8 cellular contexts compared by ENCODE assay signal in genomic region chr10:87817873-87818504, GRCh38. TPM values are rescaled to one million over a fixed set of nuclear protein-coding genes. Genes with fewer than 3 reads are reported as not detected.
DNase-seq lines count a peak whose midpoint lies in the region; ATAC-seq and TF ChIP-seq lines count a peak whose summit lies in the region.

A gene with protein sequence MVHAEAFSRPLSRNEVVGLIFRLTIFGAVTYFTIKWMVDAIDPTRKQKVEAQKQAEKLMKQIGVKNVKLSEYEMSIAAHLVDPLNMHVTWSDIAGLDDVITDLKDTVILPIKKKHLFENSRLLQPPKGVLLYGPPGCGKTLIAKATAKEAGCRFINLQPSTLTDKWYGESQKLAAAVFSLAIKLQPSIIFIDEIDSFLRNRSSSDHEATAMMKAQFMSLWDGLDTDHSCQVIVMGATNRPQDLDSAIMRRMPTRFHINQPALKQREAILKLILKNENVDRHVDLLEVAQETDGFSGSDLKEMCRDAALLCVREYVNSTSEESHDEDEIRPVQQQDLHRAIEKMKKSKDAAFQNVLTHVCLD (minus strand): TSS chr10:87818226. CDS start chr10:87814599, 3,627 bp downstream.

- H3K79me1 ChIP-seq in IMR-90 (ENCODE audit: low read depth in 1 of 2, low read length in 2 of 2) = peaks cover 4 to 20% of the 10 kb centered on the region in 2 experiments; a peak in 2 of 4 replicates

- H3K4me3 ChIP-seq in IMR-90 (ENCODE audit: insufficient read depth, low read depth, low read length) (peak within 1 kb of the TSS; percentile 84), esophagus muscularis mucosa (peak within 1 kb of the TSS; percentile 67 to 70 (median 69))

- WGBS in IMR-90 (ENCODE audit: extremely low coverage in 2 of 2, insufficient read length in 1 of 2), 2 experiments = 1% methylated on average over 24 of the region's 48 CpGs; no CpG with 5 or more reads in 1 of the 2 experiments
- 2% methylated on average over 25 of the region's 48 CpGs for WGBS in esophagus muscularis mucosa

- H4K91ac ChIP-seq in IMR-90 (ENCODE audit: insufficient read depth, low read depth, low read length) = peak within 1 kb of the TSS; percentile 82

- no peak for TF ChIP-seq EP300 in esophagus muscularis mucosa (IDR thresholded peaks at IDR 0.05)

- peak within 1 kb of the TSS; percentile 99 for H2AFZ ChIP-seq in IMR-90 (replicated peaks; ENCODE audit: low read length, poor library complexity)

- CTCF ChIA-PET in IMR-90 (lab: Yijun Ruan, JAX) = no interaction called here

- H3K9me3 Mint-ChIP-seq in activated T-cell treated with anti-CD3 and anti-CD28 coated beads, Interleukin-2, amount 50 U/mL, for 4 hours = no peaks in the 10 kb centered on the region
- no peaks in the 10 kb centered on the region for H3K9me3 Mint-ChIP-seq in stimulated activated effector memory CD8-positive, alpha-beta T cell treated with anti-CD3 and anti-CD28 coated beads, Interleukin-12 subunit alpha, Interleukin-12 subunit beta, amount 100 ng/mL, for 72 hours

- no peak for TF ChIP-seq RAD21 in IMR-90 (IDR thresholded peaks at IDR 0.05; ENCODE audit: low read length)

- peak within 1 kb of the TSS; percentile 22; the same call in 1 of the 3 replicates for H2BK15ac ChIP-seq in IMR-90 (ENCODE audit: low read depth, low read length)

- H4K8ac ChIP-seq in IMR-90 (ENCODE audit: low read depth in 2 of 2, low read length in 2 of 2) = peak within 1 kb of the TSS; percentile 75 to 92

- peak within 1 kb of the TSS; percentile 76 for H4K5ac ChIP-seq in IMR-90 (ENCODE audit: low read depth, low read length)

- peak within 1 kb of the TSS; percentile 66 for H3K23ac ChIP-seq in IMR-90 (ENCODE audit: low read depth, low read length)

- H3K4me1 Mint-ChIP-seq in activated T-cell treated with anti-CD3 and anti-CD28 coated beads, Interleukin-2, amount 50 U/mL, for 4 hours (ENCODE audit: low read depth) = peaks cover 32% of the 10 kb centered on the region
- peaks cover 25% of the 10 kb centered on the region for H3K4me1 Mint-ChIP-seq in stimulated activated effector memory CD8-positive, alpha-beta T cell treated with anti-CD3 and anti-CD28 coated beads, Interleukin-12 subunit alpha, Interleukin-12 subunit beta, amount 100 ng/mL, for 72 hours

- H4K20me1 ChIP-seq in IMR-90 (ENCODE audit: insufficient read depth, low read length) = no peaks in the 10 kb centered on the region; the same call in 1 of the 2 replicates

- peak within 1 kb of the TSS; percentile 89 for H3K9ac ChIP-seq in IMR-90 (ENCODE audit: low read depth, low read length)

- H2BK5ac ChIP-seq in IMR-90 (ENCODE audit: low read depth, low read length, poor library complexity, severe bottlenecking) = peak within 1 kb of the TSS; percentile 79

- TF ChIP-seq CTCF in IMR-90 (conservative IDR thresholded peaks at IDR 0.05; ENCODE audit: low read depth, low read length) (peak; percentile 19; the same call in 1 of the 2 replicates), esophagus muscularis mucosa (IDR thresholded peaks at IDR 0.05) (peak; percentile 20 to 26 (median 21))

- H3K9me3 ChIP-seq in IMR-90 (ENCODE audit: control insufficient read depth, insufficient read depth, low read length) = no peaks in the 10 kb centered on the region
- H3K9me3 ChIP-seq in esophagus muscularis mucosa = no peaks in the 10 kb centered on the region

- H2AK9ac ChIP-seq in IMR-90 (replicated peaks; ENCODE audit: low read depth, low read length, poor library complexity) = peak within 1 kb of the TSS; percentile 80

- peak within 1 kb of the TSS; percentile 87 for H3K14ac ChIP-seq in IMR-90 (replicated peaks; ENCODE audit: low read depth, low read length)

- H3K27me3 ChIP-seq in IMR-90 (ENCODE audit: control insufficient read depth, insufficient read depth, low read length) = no peaks in the 10 kb centered on the region
- no peaks in the 10 kb centered on the region for H3K27me3 ChIP-seq in esophagus muscularis mucosa

- H3K4me3 Mint-ChIP-seq in activated T-cell treated with anti-CD3 and anti-CD28 coated beads, Interleukin-2, amount 50 U/mL, for 4 hours = peak within 1 kb of the TSS; percentile 92
- H3K4me3 Mint-ChIP-seq in stimulated activated effector memory CD8-positive, alpha-beta T cell treated with anti-CD3 and anti-CD28 coated beads, Interleukin-12 subunit alpha, Interleukin-12 subunit beta, amount 100 ng/mL, for 72 hours = peak within 1 kb of the TSS; percentile 95

- peak within 1 kb of the TSS; percentile 96 for H3K27ac Mint-ChIP-seq in stimulated activated effector memory CD8-positive, alpha-beta T cell treated with anti-CD3 and anti-CD28 coated beads, Interleukin-12 subunit alpha, Interleukin-12 subunit beta, amount 100 ng/mL, for 72 hours

- ATAC-seq in GM21526 (IDR thresholded peaks at IDR 0.05; ENCODE audit: low FRiP score, unreplicated experiment) = peak; percentile 73
- ATAC-seq in IMR-90 (ENCODE audit: low read depth) = peak; percentile 98
- peak; percentile 88 to 90 for ATAC-seq in activated T-cell treated with anti-CD3 and anti-CD28 coated beads, Interleukin-2, amount 50 U/mL, for 4 hours
- peak; percentile 94 for ATAC-seq in stimulated activated effector memory CD8-positive, alpha-beta T cell treated with anti-CD3 and anti-CD28 coated beads, Interleukin-12 subunit alpha, Interleukin-12 subunit beta, amount 100 ng/mL, for 72 hours

- no peaks in the 10 kb centered on the region; the same call in 1 of the 2 replicates for H3K9me1 ChIP-seq in IMR-90 (ENCODE audit: insufficient read depth, low read length)

- intact Hi-C loops in IMR-90 (cut with micrococcal nuclease) = no loop called here
- intact Hi-C loops in esophagus muscularis mucosa (cut with DNase I) = loop anchor here (5.0 kb wide), 1 partner anchor 44 kb away; the partner anchor contains the start of genes KLLN and PTEN

- peak within 1 kb of the TSS; percentile 15; the same call in 1 of the 2 replicates for H2BK120ac ChIP-seq in IMR-90 (ENCODE audit: low read depth, low read length)

- dilution Hi-C loops in IMR-90 (cut with HindIII; ENCODE audit: low sequenced_read_pairs, unreplicated experiment) = no loop called here

- H3K27ac ChIP-seq in IMR-90 (ENCODE audit: insufficient read depth, low read length) (peak within 1 kb of the TSS; percentile 86), esophagus muscularis mucosa (replicated peaks in 1 of 4) (peak within 1 kb of the TSS; percentile 78 to 86 (median 80))

- in situ Hi-C loops in IMR-90 (cut with MboI; ENCODE audit: low sequenced_read_pairs) = no loop called here

- BruUV-seq in IMR-90 (replicated peaks; lab: Mats Ljungman, UMichigan) = no TSS peak

- H3K18ac ChIP-seq in IMR-90 (ENCODE audit: low read depth, low read length) = peak within 1 kb of the TSS; percentile 21; the same call in 1 of the 2 replicates

- H3K4me1 ChIP-seq in IMR-90 (ENCODE audit: control insufficient read depth, insufficient read depth, low read length) (no peaks in the 10 kb centered on the region), esophagus muscularis mucosa (peaks cover 16 to 35% (median 33%) of the 10 kb centered on the region in 4 donors)

- TF ChIP-seq POLR2A in IMR-90 (IDR thresholded peaks at IDR 0.05; ENCODE audit: low read depth, low read length) = peak; percentile 81
- TF ChIP-seq POLR2A in esophagus muscularis mucosa (IDR thresholded peaks at IDR 0.05; ENCODE audit: low read depth) = no peak

- POLR2A ChIA-PET in IMR-90 (lab: Charles Lee; ENCODE audit: unreplicated experiment) = no interaction called here

- H3K27me3 Mint-ChIP-seq in activated T-cell treated with anti-CD3 and anti-CD28 coated beads, Interleukin-2, amount 50 U/mL, for 4 hours (ENCODE audit: low read depth) = no peaks in the 10 kb centered on the region

- no peaks in the 10 kb centered on the region for H3K36me3 ChIP-seq in IMR-90 (ENCODE audit: control insufficient read depth, insufficient read depth, low read length)
- H3K36me3 ChIP-seq in esophagus muscularis mucosa = no peaks in the 10 kb centered on the region

- peak within 1 kb of the TSS; percentile 88 for H3K4me2 ChIP-seq in IMR-90 (ENCODE audit: low read depth, low read length)

- H3K36me3 Mint-ChIP-seq in activated T-cell treated with anti-CD3 and anti-CD28 coated beads, Interleukin-2, amount 50 U/mL, for 4 hours (ENCODE audit: insufficient read depth) = peaks cover 5% of the 10 kb centered on the region
- H3K36me3 Mint-ChIP-seq in stimulated activated effector memory CD8-positive, alpha-beta T cell treated with anti-CD3 and anti-CD28 coated beads, Interleukin-12 subunit alpha, Interleukin-12 subunit beta, amount 100 ng/mL, for 72 hours = peaks cover 31% of the 10 kb centered on the region

- H2BK20ac ChIP-seq in IMR-90 (ENCODE audit: low read depth, low read length) = no peak within 1 kb of the TSS

- peak within 1 kb of the TSS; percentile 68 for H2AK5ac ChIP-seq in IMR-90 (ENCODE audit: low read depth, low read length)

- DNase-seq in DMS114 treated with DMSO at 0.1 percent for 48 hours (lab: John Stamatoyannopoulos, UW; ENCODE audit: unreplicated experiment) (peak; percentile 77), IMR-90 (peak; percentile 80), OCI-M2 (lab: John Stamatoyannopoulos, UW; ENCODE audit: unreplicated experiment) (peak; percentile 78), esophagus muscularis mucosa (ENCODE audit: extremely low spot score) (peak; percentile 93), myocyte (ENCODE audit: low read depth) (peak; percentile 90)
- DNase-seq in activated T-cell treated with anti-CD3 and anti-CD28 coated beads, Interleukin-2, amount 50 U/mL, for 4 hours = peak; percentile 83
- peak; percentile 78 to 93 for DNase-seq in stimulated activated effector memory CD8-positive, alpha-beta T cell treated with anti-CD3 and anti-CD28 coated beads, Interleukin-12 subunit alpha, Interleukin-12 subunit beta, amount 100 ng/mL, for 72 hours (ENCODE audit: low spot score in 2 of 2)

- H3K4ac ChIP-seq in IMR-90 (ENCODE audit: low read depth, low read length) = peak within 1 kb of the TSS; percentile 87

- peak within 1 kb of the TSS; percentile 60 for H3K56ac ChIP-seq in IMR-90 (ENCODE audit: extremely low read depth, insufficient read depth, low read length)

TF ChIP-seq in IMR-90, 13 proteins besides CTCF, POLR2A, EP300 and RAD21:
- TF ChIP-seq MAZ (IDR thresholded peaks at IDR 0.05; ENCODE audit: borderline replicate concordance, low read depth, low read length) = peak; percentile 34; the same call in 1 of the 2 replicates
- TF ChIP-seq CEBPB (IDR thresholded peaks at IDR 0.05; ENCODE audit: low read depth, low read length) = 0 out of 2 replicates have a peak, but pooled peaks have one; percentile 22
- no peak; the same call in 1 of the 2 replicates for TF ChIP-seq SMC3 (IDR thresholded peaks at IDR 0.05; ENCODE audit: low read depth, low read length)
- TF ChIP-seq MXI1 (IDR thresholded peaks at IDR 0.05; ENCODE audit: borderline replicate concordance, low read depth, low read length) = peak; percentile 83; the same call in 1 of the 2 replicates
- 0 out of 2 replicates have a peak, but pooled peaks have one; percentile 2 for TF ChIP-seq FOS (IDR thresholded peaks at IDR 0.05; ENCODE audit: low read depth, low read length)
TF ChIP-seq in IMR-90: peak in this region for 4.

RNA-seq across cellular contexts. Expression of the gene that starts here (rescaled TPM):
- total RNA-seq in IMR-90 (2012; rRNA removed) (21.9 and 41.4 TPM in 2 replicates), esophagus muscularis mucosa (10 to 100 TPM; 29.1 to 41.3 (median 36.1) TPM), myocyte (59.5 and 84.8 TPM in 2 replicates)
- 11.7 and 12.7 TPM in 2 replicates for polyA plus RNA-seq in IMR-90 (2012; rRNA removed)
- 1.2 and 1.5 TPM in 2 replicates for polyA plus RNA-seq in IMR-90 (2012; cell fraction: cytosol; rRNA removed)
- polyA plus RNA-seq in IMR-90 (2012; cell fraction: nucleus; rRNA removed; ENCODE audit: low replicate concordance) = 0.53 and 6.8 TPM in 2 replicates
- total RNA-seq in activated T-cell treated with anti-CD3 and anti-CD28 coated beads, Interleukin-2, amount 50 U/mL, for 4 hours = 10 to 100 TPM; 52.2 to 61.1 (median 52.5) TPM
- 25.4 TPM for polyA plus RNA-seq in myocyte (2012)

Comparison
In these comparisons a context has a peak if more than half of its experiments do, and no peak if none do; other contexts are left out.
1. Peak in every context shown above with its lines: DNase-seq, ATAC-seq, H3K4me3 ChIP-seq and H3K27ac ChIP-seq.